In genomic region chr1:179016694-179017382, GRCh38 we compare ENCODE assay signal across 9 cellular contexts. TPM values are rescaled to one million over a fixed set of nuclear protein-coding genes. Genes with fewer than 3 reads are reported as not detected.
DNase-seq lines count a peak whose midpoint lies in the region; ATAC-seq and TF ChIP-seq lines count a peak whose summit lies in the region.
"Had no signal": no experiment of that assay in that cellular context is flagged by ENCODE, and none has a peak within 500 bp of the region (broad histone marks: within the 10 kb centered on the region; RNA-seq: fewer than 3 reads in every experiment).

No MANE protein-coding gene starts in this region.

- peak; percentile 78 to 81 for DNase-seq in NCI-H187 (lab: John Stamatoyannopoulos, UW)
- no peak for DNase-seq in NCI-H187 treated with DMSO at 0.1 percent for 48 hours (lab: John Stamatoyannopoulos, UW)
- peak; percentile 17 for DNase-seq in RKO (ENCODE audit: low spot score)
- peak; percentile 97 for DNase-seq in fibroblast of peridontal ligament (ENCODE audit: extremely low read depth)
- DNase-seq in omental fat pad (ENCODE audit: low spot score), result peak; percentile 71
- no peak for DNase-seq in SK-N-DZ (ENCODE audit: low spot score)
- DNase-seq: CD4-positive, CD25-positive, alpha-beta regulatory T cell had no signal

- TF ChIP-seq CTCF in omental fat pad (IDR thresholded peaks at IDR 0.05), result no peak

- ATAC-seq in omental fat pad (ENCODE audit: low FRiP score) (peak; percentile 80), HG03095 (IDR thresholded peaks at IDR 0.05; ENCODE audit: unreplicated experiment) (no peak), GM21528 (IDR thresholded peaks at IDR 0.05; ENCODE audit: low FRiP score, unreplicated experiment) (no peak)

RNA-seq across cellular contexts. Expression of gene FAM20B, which starts 8.9 kb away (rescaled TPM):
- 10 to 100 TPM; 27.6 to 37.0 (median 35.0) TPM for total RNA-seq in omental fat pad
- 23.2 TPM in 2 replicates for polyA plus RNA-seq in SK-N-DZ (2014; cell fraction: cytosol; rRNA removed)
- polyA plus RNA-seq in SK-N-DZ (2014; cell fraction: nucleus; rRNA removed), result 11.1 and 11.3 TPM in 2 replicates

Comparison
In these comparisons a context has a peak if more than half of its experiments do, and no peak if none do; other contexts are left out.
1. DNase-seq: peak in NCI-H187 (2 of 2), RKO (single experiment), fibroblast of peridontal ligament (single experiment) and omental fat pad (single experiment); none in NCI-H187 treated with DMSO at 0.1 percent for 48 hours (single experiment) and SK-N-DZ (single experiment).